ENCODE assay signal across 1 cellular context in genomic region chr11:2151500-2152257, GRCh38.
TF ChIP-seq lines count a peak whose summit lies in the region.

No MANE protein-coding gene starts in this region.

TF ChIP-seq in HepG2, 621 proteins besides CTCF, POLR2A, EP300 and RAD21 (continues in another document):
- TF ChIP-seq ZNF296 (CRISPR knock-in tag; conservative IDR thresholded peaks at IDR 0.05) = no peak
- TF ChIP-seq, protein P1, sequence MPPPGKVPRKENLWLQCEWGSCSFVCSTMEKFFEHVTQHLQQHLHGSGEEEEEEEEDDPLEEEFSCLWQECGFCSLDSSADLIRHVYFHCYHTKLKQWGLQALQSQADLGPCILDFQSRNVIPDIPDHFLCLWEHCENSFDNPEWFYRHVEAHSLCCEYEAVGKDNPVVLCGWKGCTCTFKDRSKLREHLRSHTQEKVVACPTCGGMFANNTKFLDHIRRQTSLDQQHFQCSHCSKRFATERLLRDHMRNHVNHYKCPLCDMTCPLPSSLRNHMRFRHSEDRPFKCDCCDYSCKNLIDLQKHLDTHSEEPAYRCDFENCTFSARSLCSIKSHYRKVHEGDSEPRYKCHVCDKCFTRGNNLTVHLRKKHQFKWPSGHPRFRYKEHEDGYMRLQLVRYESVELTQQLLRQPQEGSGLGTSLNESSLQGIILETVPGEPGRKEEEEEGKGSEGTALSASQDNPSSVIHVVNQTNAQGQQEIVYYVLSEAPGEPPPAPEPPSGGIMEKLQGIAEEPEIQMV (CRISPR knock-in tag; IDR thresholded peaks at IDR 0.05; ENCODE audit: low read depth) = no peak
- TF ChIP-seq, protein P2, sequence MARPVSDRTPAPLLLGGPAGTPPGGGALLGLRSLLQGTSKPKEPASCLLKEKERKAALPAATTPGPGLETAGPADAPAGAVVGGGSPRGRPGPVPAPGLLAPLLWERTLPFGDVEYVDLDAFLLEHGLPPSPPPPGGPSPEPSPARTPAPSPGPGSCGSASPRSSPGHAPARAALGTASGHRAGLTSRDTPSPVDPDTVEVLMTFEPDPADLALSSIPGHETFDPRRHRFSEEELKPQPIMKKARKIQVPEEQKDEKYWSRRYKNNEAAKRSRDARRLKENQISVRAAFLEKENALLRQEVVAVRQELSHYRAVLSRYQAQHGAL (CRISPR knock-in tag; IDR thresholded peaks at IDR 0.05; ENCODE audit: not compliant biosample characterization) = no peak
- no peak for TF ChIP-seq ZNF292 (CRISPR knock-in tag; IDR thresholded peaks at IDR 0.05; ENCODE audit: borderline replicate concordance, low read depth)
- TF ChIP-seq ZNF326 (CRISPR knock-in tag; IDR thresholded peaks at IDR 0.05; ENCODE audit: borderline replicate concordance) = no peak
- TF ChIP-seq MXD4 (CRISPR knock-in tag; IDR thresholded peaks at IDR 0.05) = peak; percentile 36; the same call in 1 of the 2 replicates
- 0 out of 2 replicates have a peak, but pooled peaks have one; percentile 19 for TF ChIP-seq ZNF124 (CRISPR knock-in tag; IDR thresholded peaks at IDR 0.05)
- TF ChIP-seq CERS6 (CRISPR knock-in tag; IDR thresholded peaks at IDR 0.05) = no peak
- TF ChIP-seq, protein P3, sequence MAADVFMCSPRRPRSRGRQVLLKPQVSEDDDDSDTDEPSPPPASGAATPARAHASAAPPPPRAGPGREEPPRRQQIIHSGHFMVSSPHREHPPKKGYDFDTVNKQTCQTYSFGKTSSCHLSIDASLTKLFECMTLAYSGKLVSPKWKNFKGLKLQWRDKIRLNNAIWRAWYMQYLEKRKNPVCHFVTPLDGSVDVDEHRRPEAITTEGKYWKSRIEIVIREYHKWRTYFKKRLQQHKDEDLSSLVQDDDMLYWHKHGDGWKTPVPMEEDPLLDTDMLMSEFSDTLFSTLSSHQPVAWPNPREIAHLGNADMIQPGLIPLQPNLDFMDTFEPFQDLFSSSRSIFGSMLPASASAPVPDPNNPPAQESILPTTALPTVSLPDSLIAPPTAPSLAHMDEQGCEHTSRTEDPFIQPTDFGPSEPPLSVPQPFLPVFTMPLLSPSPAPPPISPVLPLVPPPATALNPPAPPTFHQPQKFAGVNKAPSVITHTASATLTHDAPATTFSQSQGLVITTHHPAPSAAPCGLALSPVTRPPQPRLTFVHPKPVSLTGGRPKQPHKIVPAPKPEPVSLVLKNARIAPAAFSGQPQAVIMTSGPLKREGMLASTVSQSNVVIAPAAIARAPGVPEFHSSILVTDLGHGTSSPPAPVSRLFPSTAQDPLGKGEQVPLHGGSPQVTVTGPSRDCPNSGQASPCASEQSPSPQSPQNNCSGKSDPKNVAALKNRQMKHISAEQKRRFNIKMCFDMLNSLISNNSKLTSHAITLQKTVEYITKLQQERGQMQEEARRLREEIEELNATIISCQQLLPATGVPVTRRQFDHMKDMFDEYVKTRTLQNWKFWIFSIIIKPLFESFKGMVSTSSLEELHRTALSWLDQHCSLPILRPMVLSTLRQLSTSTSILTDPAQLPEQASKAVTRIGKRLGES (CRISPR knock-in tag; IDR thresholded peaks at IDR 0.05; ENCODE audit: borderline replicate concordance) = no peak
- TF ChIP-seq, protein P4, sequence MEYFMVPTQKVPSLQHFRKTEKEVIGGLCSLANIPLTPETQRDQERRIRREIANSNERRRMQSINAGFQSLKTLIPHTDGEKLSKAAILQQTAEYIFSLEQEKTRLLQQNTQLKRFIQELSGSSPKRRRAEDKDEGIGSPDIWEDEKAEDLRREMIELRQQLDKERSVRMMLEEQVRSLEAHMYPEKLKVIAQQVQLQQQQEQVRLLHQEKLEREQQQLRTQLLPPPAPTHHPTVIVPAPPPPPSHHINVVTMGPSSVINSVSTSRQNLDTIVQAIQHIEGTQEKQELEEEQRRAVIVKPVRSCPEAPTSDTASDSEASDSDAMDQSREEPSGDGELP (IDR thresholded peaks at IDR 0.05; ENCODE audit: borderline replicate concordance, low read depth) = peak; percentile 49; the same call in 1 of the 2 replicates
- no peak for TF ChIP-seq UBTF (CRISPR knock-in tag; IDR thresholded peaks at IDR 0.05)
- no peak; the same call in 1 of the 2 replicates for TF ChIP-seq HMG20A (CRISPR knock-in tag; IDR thresholded peaks at IDR 0.05; ENCODE audit: borderline replicate concordance)
- no peak for TF ChIP-seq ZNF720 (CRISPR knock-in tag; IDR thresholded peaks at IDR 0.05)
- TF ChIP-seq ZNF687 (CRISPR knock-in tag; IDR thresholded peaks at IDR 0.05) = peak; percentile 39; the same call in 1 of the 2 replicates
- TF ChIP-seq HES4 (CRISPR knock-in tag; IDR thresholded peaks at IDR 0.05; ENCODE audit: borderline replicate concordance) = no peak
- TF ChIP-seq ZNF605 (CRISPR knock-in tag; IDR thresholded peaks at IDR 0.05) = 0 out of 2 replicates have a peak, but pooled peaks have one; percentile 32
- TF ChIP-seq CEBPB (IDR thresholded peaks at IDR 0.05; ENCODE audit: borderline replicate concordance, low read depth, low read length) = peak; percentile 47
- TF ChIP-seq ZEB1 (IDR thresholded peaks at IDR 0.05; ENCODE audit: insufficient replicate concordance, low read depth) = peak; percentile 47
- TF ChIP-seq ZNF143 (CRISPR knock-in tag; IDR thresholded peaks at IDR 0.05) = no peak
- no peak for TF ChIP-seq ZBTB3 (CRISPR knock-in tag; IDR thresholded peaks at IDR 0.05; ENCODE audit: borderline replicate concordance, low read depth)
- TF ChIP-seq, protein P5, sequence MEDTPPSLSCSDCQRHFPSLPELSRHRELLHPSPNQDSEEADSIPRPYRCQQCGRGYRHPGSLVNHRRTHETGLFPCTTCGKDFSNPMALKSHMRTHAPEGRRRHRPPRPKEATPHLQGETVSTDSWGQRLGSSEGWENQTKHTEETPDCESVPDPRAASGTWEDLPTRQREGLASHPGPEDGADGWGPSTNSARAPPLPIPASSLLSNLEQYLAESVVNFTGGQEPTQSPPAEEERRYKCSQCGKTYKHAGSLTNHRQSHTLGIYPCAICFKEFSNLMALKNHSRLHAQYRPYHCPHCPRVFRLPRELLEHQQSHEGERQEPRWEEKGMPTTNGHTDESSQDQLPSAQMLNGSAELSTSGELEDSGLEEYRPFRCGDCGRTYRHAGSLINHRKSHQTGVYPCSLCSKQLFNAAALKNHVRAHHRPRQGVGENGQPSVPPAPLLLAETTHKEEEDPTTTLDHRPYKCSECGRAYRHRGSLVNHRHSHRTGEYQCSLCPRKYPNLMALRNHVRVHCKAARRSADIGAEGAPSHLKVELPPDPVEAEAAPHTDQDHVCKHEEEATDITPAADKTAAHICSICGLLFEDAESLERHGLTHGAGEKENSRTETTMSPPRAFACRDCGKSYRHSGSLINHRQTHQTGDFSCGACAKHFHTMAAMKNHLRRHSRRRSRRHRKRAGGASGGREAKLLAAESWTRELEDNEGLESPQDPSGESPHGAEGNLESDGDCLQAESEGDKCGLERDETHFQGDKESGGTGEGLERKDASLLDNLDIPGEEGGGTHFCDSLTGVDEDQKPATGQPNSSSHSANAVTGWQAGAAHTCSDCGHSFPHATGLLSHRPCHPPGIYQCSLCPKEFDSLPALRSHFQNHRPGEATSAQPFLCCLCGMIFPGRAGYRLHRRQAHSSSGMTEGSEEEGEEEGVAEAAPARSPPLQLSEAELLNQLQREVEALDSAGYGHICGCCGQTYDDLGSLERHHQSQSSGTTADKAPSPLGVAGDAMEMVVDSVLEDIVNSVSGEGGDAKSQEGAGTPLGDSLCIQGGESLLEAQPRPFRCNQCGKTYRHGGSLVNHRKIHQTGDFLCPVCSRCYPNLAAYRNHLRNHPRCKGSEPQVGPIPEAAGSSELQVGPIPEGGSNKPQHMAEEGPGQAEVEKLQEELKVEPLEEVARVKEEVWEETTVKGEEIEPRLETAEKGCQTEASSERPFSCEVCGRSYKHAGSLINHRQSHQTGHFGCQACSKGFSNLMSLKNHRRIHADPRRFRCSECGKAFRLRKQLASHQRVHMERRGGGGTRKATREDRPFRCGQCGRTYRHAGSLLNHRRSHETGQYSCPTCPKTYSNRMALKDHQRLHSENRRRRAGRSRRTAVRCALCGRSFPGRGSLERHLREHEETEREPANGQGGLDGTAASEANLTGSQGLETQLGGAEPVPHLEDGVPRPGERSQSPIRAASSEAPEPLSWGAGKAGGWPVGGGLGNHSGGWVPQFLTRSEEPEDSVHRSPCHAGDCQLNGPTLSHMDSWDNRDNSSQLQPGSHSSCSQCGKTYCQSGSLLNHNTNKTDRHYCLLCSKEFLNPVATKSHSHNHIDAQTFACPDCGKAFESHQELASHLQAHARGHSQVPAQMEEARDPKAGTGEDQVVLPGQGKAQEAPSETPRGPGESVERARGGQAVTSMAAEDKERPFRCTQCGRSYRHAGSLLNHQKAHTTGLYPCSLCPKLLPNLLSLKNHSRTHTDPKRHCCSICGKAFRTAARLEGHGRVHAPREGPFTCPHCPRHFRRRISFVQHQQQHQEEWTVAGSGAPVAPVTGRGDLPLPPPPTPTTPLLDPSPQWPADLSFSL (CRISPR knock-in tag; IDR thresholded peaks at IDR 0.05) = no peak
- TF ChIP-seq MXD3 (CRISPR knock-in tag; IDR thresholded peaks at IDR 0.05) = no peak
- no peak for TF ChIP-seq TMF1 (CRISPR knock-in tag; IDR thresholded peaks at IDR 0.05; ENCODE audit: low read depth)
- TF ChIP-seq, protein P6, sequence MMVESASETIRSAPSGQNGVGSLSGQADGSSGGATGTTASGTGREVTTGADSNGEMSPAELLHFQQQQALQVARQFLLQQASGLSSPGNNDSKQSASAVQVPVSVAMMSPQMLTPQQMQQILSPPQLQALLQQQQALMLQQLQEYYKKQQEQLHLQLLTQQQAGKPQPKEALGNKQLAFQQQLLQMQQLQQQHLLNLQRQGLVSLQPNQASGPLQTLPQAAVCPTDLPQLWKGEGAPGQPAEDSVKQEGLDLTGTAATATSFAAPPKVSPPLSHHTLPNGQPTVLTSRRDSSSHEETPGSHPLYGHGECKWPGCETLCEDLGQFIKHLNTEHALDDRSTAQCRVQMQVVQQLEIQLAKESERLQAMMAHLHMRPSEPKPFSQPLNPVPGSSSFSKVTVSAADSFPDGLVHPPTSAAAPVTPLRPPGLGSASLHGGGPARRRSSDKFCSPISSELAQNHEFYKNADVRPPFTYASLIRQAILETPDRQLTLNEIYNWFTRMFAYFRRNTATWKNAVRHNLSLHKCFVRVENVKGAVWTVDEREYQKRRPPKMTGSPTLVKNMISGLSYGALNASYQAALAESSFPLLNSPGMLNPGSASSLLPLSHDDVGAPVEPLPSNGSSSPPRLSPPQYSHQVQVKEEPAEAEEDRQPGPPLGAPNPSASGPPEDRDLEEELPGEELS (CRISPR knock-in tag; IDR thresholded peaks at IDR 0.05) = no peak
